ENCODE assay signal across 2 cellular contexts in the genomic region with DNA sequence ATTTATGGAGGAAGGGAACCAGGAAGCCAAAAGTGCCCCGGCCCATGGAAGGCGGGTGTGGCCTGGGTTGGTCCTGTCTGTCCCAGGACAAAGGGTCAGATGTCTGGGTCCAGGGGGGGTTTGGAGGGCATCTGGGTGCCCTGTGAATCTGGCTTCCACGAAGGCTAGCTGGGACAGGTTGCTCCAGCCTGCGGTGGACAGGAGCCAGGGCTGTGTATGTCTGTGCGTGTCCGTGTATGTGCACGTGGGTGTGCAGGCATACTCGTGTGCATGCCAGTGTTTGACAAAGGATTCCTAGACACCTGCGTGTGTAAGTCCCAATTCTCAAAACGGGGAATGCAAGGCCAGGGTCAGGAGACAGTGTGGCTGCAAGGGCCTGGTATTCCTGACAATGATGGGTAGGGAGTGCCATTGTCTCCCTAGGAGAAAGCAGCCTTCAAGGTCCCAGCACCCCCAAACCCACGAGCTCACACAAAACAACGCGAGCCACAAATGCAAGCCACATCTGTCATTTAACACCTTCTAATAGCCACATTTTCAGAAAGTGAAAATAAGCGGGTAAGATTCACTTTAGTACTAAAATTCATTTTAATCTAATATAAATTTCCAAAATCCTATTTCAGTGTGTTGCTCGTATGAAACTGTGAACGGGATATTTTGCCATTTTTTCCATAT.
TF ChIP-seq lines count a peak whose summit lies in the region.

No MANE protein-coding gene starts in this region.

TF ChIP-seq in HCT116, 20 proteins besides CTCF, POLR2A, EP300 and RAD21 (continued from another document):
- TF ChIP-seq, protein P1, sequence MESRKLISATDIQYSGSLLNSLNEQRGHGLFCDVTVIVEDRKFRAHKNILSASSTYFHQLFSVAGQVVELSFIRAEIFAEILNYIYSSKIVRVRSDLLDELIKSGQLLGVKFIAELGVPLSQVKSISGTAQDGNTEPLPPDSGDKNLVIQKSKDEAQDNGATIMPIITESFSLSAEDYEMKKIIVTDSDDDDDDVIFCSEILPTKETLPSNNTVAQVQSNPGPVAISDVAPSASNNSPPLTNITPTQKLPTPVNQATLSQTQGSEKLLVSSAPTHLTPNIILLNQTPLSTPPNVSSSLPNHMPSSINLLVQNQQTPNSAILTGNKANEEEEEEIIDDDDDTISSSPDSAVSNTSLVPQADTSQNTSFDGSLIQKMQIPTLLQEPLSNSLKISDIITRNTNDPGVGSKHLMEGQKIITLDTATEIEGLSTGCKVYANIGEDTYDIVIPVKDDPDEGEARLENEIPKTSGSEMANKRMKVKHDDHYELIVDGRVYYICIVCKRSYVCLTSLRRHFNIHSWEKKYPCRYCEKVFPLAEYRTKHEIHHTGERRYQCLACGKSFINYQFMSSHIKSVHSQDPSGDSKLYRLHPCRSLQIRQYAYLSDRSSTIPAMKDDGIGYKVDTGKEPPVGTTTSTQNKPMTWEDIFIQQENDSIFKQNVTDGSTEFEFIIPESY (IDR thresholded peaks at IDR 0.05; ENCODE audit: extremely low read depth, insufficient replicate concordance, low read length): no peak
- no peak for TF ChIP-seq EZH2phosphoT487 (IDR thresholded peaks at IDR 0.05; ENCODE audit: borderline replicate concordance)
- no peak for TF ChIP-seq ELF1 (IDR thresholded peaks at IDR 0.05; ENCODE audit: borderline replicate concordance, low read depth)
- TF ChIP-seq, protein P2, sequence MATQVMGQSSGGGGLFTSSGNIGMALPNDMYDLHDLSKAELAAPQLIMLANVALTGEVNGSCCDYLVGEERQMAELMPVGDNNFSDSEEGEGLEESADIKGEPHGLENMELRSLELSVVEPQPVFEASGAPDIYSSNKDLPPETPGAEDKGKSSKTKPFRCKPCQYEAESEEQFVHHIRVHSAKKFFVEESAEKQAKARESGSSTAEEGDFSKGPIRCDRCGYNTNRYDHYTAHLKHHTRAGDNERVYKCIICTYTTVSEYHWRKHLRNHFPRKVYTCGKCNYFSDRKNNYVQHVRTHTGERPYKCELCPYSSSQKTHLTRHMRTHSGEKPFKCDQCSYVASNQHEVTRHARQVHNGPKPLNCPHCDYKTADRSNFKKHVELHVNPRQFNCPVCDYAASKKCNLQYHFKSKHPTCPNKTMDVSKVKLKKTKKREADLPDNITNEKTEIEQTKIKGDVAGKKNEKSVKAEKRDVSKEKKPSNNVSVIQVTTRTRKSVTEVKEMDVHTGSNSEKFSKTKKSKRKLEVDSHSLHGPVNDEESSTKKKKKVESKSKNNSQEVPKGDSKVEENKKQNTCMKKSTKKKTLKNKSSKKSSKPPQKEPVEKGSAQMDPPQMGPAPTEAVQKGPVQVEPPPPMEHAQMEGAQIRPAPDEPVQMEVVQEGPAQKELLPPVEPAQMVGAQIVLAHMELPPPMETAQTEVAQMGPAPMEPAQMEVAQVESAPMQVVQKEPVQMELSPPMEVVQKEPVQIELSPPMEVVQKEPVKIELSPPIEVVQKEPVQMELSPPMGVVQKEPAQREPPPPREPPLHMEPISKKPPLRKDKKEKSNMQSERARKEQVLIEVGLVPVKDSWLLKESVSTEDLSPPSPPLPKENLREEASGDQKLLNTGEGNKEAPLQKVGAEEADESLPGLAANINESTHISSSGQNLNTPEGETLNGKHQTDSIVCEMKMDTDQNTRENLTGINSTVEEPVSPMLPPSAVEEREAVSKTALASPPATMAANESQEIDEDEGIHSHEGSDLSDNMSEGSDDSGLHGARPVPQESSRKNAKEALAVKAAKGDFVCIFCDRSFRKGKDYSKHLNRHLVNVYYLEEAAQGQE (IDR thresholded peaks at IDR 0.05; ENCODE audit: low read depth): no peak
- TF ChIP-seq JUND (IDR thresholded peaks at IDR 0.05): no peak
- TF ChIP-seq SRF (IDR thresholded peaks at IDR 0.05; ENCODE audit: low read depth): no peak
- TF ChIP-seq POLR2AphosphoS5 (IDR thresholded peaks at IDR 0.05; ENCODE audit: low read depth, low read length): no peak
- no peak for TF ChIP-seq TCF7L2 (IDR thresholded peaks at IDR 0.05; ENCODE audit: borderline replicate concordance, extremely low read depth, insufficient read depth, insufficient read length)
- no peak for TF ChIP-seq FOSL1 (IDR thresholded peaks at IDR 0.05; ENCODE audit: low read depth)
- TF ChIP-seq EGR1 (IDR thresholded peaks at IDR 0.05; ENCODE audit: low read depth): no peak
- TF ChIP-seq SIN3A (IDR thresholded peaks at IDR 0.05; ENCODE audit: low read depth): no peak
- TF ChIP-seq EZH2 (IDR thresholded peaks at IDR 0.05): no peak

TF ChIP-seq in GM23338, 12 proteins besides CTCF, POLR2A, EP300 and RAD21 (continued from another document):
- TF ChIP-seq, protein P2 (IDR thresholded peaks at IDR 0.05; ENCODE audit: unreplicated experiment): no peak
- TF ChIP-seq NANOG (IDR thresholded peaks at IDR 0.05; ENCODE audit: borderline replicate concordance): no peak
